ENCODE assay signal across 8 cellular contexts in genomic region chr5:102762095-102762534, GRCh38. TPM values are rescaled to one million over a fixed set of nuclear protein-coding genes. Genes with fewer than 3 reads are reported as not detected.
A peak's percentile ranks its signal among the peaks of the same experiment; 100 is the strongest.
DNase-seq lines count a peak whose midpoint lies in the region; ATAC-seq and TF ChIP-seq lines count a peak whose summit lies in the region.

No MANE protein-coding gene starts in this region.

- TF ChIP-seq CTCF in fibroblast of pulmonary artery (IDR thresholded peaks at IDR 0.05; ENCODE audit: low read length, missing control alignments) (no peak), type B pancreatic cell (conservative IDR thresholded peaks at IDR 0.05) (no peak)

- no peaks in the 10 kb centered on the region for H3K27me3 Mint-ChIP-seq in activated T-cell treated with anti-CD3 and anti-CD28 coated beads, Interleukin-2, amount 50 U/mL, for 24 hours
- H3K27me3 Mint-ChIP-seq in type B pancreatic cell: no peaks in the 10 kb centered on the region
- no peaks in the 10 kb centered on the region for H3K27me3 Mint-ChIP-seq in naive thymus-derived CD8-positive, alpha-beta T cell

- peak; percentile 73 for ATAC-seq in HG02588 (IDR thresholded peaks at IDR 0.05; ENCODE audit: unreplicated experiment)
- no peak for ATAC-seq in naive thymus-derived CD8-positive, alpha-beta T cell

- H3K4me3 Mint-ChIP-seq in activated T-cell treated with anti-CD3 and anti-CD28 coated beads, Interleukin-2, amount 50 U/mL, for 24 hours: peak overlapping the region; percentile 70
- H3K4me3 Mint-ChIP-seq in type B pancreatic cell: peak overlapping the region; percentile 26
- peak overlapping the region in 5 of 10 donors; percentile 11 to 43 (median 19) for H3K4me3 Mint-ChIP-seq in naive thymus-derived CD8-positive, alpha-beta T cell

- H3K4me1 Mint-ChIP-seq in activated T-cell treated with anti-CD3 and anti-CD28 coated beads, Interleukin-2, amount 50 U/mL, for 24 hours (ENCODE audit: low read depth): peaks cover 87% of the 10 kb centered on the region
- H3K4me1 Mint-ChIP-seq in type B pancreatic cell (ENCODE audit: unreplicated experiment): peaks cover 19% of the 10 kb centered on the region
- peaks cover 18 to 62% (median 41%) of the 10 kb centered on the region in 4 donors for H3K4me1 Mint-ChIP-seq in naive thymus-derived CD8-positive, alpha-beta T cell

- DNase-seq in activated T-cell treated with anti-CD3 and anti-CD28 coated beads, Interleukin-2, amount 50 U/mL, for 24 hours: no peak
- DNase-seq in activated T-cell treated with anti-CD3 and anti-CD28 coated beads, Interleukin-2, amount 50 U/mL, for 1 hour: no peak
- peak; percentile 23 for DNase-seq in NCI-H774 (lab: John Stamatoyannopoulos, UW)
- peak; percentile 54 for DNase-seq in fibroblast of pulmonary artery (ENCODE audit: low read depth)
- no peak for DNase-seq in type B pancreatic cell (ENCODE audit: extremely low spot score, unreplicated experiment)
- no peak for DNase-seq in naive thymus-derived CD8-positive, alpha-beta T cell
- DNase-seq in stimulated activated CD4-positive, alpha-beta T cell treated with anti-CD3 and anti-CD28 coated beads, Interleukin-4, amount 100 ng/mL, for 1 hour: no peak

- no peak overlapping the region for H3K4me3 ChIP-seq in fibroblast of pulmonary artery (replicated peaks; ENCODE audit: low read depth, low read length)

- peak overlapping the region; percentile 92 for H3K27ac Mint-ChIP-seq in activated T-cell treated with anti-CD3 and anti-CD28 coated beads, Interleukin-2, amount 50 U/mL, for 24 hours
- peak overlapping the region; percentile 67 for H3K27ac Mint-ChIP-seq in type B pancreatic cell
- H3K27ac Mint-ChIP-seq in naive thymus-derived CD8-positive, alpha-beta T cell: peak overlapping the region in 4 of 10 donors; percentile 7 to 68 (median 41)

- H3K36me3 Mint-ChIP-seq in activated T-cell treated with anti-CD3 and anti-CD28 coated beads, Interleukin-2, amount 50 U/mL, for 24 hours (ENCODE audit: low read depth): peaks cover 21% of the 10 kb centered on the region
- H3K36me3 Mint-ChIP-seq in type B pancreatic cell: peaks cover 4% of the 10 kb centered on the region
- H3K36me3 Mint-ChIP-seq in naive thymus-derived CD8-positive, alpha-beta T cell: no peaks in the 10 kb centered on the region

- no peaks in the 10 kb centered on the region for H3K9me3 Mint-ChIP-seq in activated T-cell treated with anti-CD3 and anti-CD28 coated beads, Interleukin-2, amount 50 U/mL, for 24 hours
- H3K9me3 Mint-ChIP-seq in type B pancreatic cell: no peaks in the 10 kb centered on the region
- no peaks in the 10 kb centered on the region for H3K9me3 Mint-ChIP-seq in naive thymus-derived CD8-positive, alpha-beta T cell

- POLR2A ChIA-PET in naive thymus-derived CD8-positive, alpha-beta T cell (lab: Charles Lee): no interaction called here

RNA-seq across cellular contexts. Expression of gene PAM, which starts 7.0 kb away (rescaled TPM):
- 116 and 135 TPM in 2 replicates for total RNA-seq in type B pancreatic cell (ENCODE audit: low replicate concordance)
- total RNA-seq in naive thymus-derived CD8-positive, alpha-beta T cell: 10 to 100 TPM in 1 of 2 experiments, 1 to 10 TPM in 1; 9.7 to 10.1 TPM
- 10 to 100 TPM in 1 of 3 donors, 1 to 10 TPM in 2; 8.0 to 15.9 (median 8.1) TPM for polyA plus RNA-seq in naive thymus-derived CD8-positive, alpha-beta T cell

Comparison
In these comparisons a context has a peak if more than half of its experiments do, and no peak if none do; other contexts are left out.
1. DNase-seq: peak in NCI-H774 (single experiment) and fibroblast of pulmonary artery (single experiment); none in activated T-cell treated with anti-CD3 and anti-CD28 coated beads, Interleukin-2, amount 50 U/mL, for 24 hours (single experiment), activated T-cell treated with anti-CD3 and anti-CD28 coated beads, Interleukin-2, amount 50 U/mL, for 1 hour (single experiment), type B pancreatic cell (single experiment), naive thymus-derived CD8-positive, alpha-beta T cell (0 of 10) and stimulated activated CD4-positive, alpha-beta T cell treated with anti-CD3 and anti-CD28 coated beads, Interleukin-4, amount 100 ng/mL, for 1 hour (single experiment).
2. RNA of gene PAM, which starts 7.0 kb away (total RNA-seq): 116 to 135 TPM in type B pancreatic cell; 9.7 to 10.1 TPM in naive thymus-derived CD8-positive, alpha-beta T cell; every median in the first group is over 10 times any median in the second.